ENCODE assay signal across 18 cellular contexts in the genomic region with DNA sequence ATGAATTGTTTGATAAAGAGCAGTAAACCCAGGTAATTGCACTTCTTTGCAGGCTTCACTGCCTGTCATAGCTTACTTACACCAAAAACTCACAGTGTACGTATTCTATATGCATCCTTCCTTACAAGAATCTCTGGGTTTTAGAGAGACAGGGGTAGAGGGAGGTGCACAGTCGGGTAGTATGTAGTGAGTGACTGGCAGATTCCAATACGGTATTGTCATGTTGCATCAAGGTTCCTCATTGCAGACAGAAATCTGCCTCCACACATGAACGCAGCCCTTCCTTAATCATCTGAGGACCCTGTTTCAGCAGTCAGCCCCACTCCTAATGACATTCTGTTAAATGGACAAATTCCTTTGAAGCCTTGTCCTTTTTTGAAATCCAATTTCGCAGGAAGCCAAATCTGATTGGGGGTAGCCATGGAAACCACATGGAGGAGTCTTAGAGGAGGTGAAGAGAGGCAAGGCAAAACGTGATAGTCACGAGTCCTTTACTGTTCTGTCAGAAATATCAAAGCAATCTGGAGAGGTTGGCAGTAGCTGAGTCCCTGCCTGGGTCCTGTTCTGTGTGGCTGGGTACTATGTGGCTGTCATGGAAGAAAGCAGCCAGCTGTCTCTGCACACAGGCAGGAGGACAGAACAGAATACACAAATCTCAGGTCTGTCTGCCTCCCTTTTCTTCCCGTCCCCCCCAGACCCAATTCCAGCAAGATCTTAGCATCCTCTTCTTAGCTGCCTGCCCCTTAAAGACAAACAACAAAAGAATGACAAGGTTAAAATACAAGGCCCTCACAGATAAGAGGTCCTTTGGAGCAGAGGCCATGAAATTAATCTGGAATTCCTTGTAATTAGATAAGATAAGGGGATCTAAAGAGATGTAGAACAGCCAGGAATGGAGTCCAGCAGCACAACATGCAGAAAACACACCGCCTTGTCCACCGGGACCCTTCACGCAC. TPM values are rescaled to one million over a fixed set of nuclear protein-coding genes. Genes with fewer than 3 reads are reported as not detected.
DNase-seq lines count a peak whose midpoint lies in the region; ATAC-seq and TF ChIP-seq lines count a peak whose summit lies in the region.
"Had no signal": no experiment of that assay in that cellular context is flagged by ENCODE, and none has a peak within 500 bp of the region (broad histone marks: within the 10 kb centered on the region; RNA-seq: fewer than 3 reads in every experiment).

No MANE protein-coding gene starts in this region.

- no peaks in the 10 kb centered on the region for H3K27me3 Mint-ChIP-seq in CD4-positive, CD25-positive, alpha-beta regulatory T cell
- no peaks in the 10 kb centered on the region for H3K27me3 Mint-ChIP-seq in CD8-positive, alpha-beta memory T cell
- H3K27me3 Mint-ChIP-seq in naive thymus-derived CD4-positive, alpha-beta T cell: no peaks in the 10 kb centered on the region
- H3K27me3 Mint-ChIP-seq in activated naive CD4-positive, alpha-beta T cell treated with anti-CD3 and anti-CD28 coated beads, Interleukin-2, amount 10 ng/mL, durations not matched to agents 7 days and 5 days: peaks cover 3% of the 10 kb centered on the region

- no peak overlapping the region for H3K27ac ChIP-seq in CD4-positive, CD25-positive, alpha-beta regulatory T cell (ENCODE audit: insufficient read depth, low read length, poor library complexity, severe bottlenecking)
- no peak overlapping the region for H3K27ac ChIP-seq in CD8-positive, alpha-beta memory T cell (ENCODE audit: low read depth, low read length)
- peak overlapping the region in 3 of 5 donors; percentile 40 to 72 (median 52) for H3K27ac ChIP-seq in adrenal gland
- no peak overlapping the region for H3K27ac ChIP-seq in naive thymus-derived CD4-positive, alpha-beta T cell (ENCODE audit: low read depth, low read length)
- H3K27ac ChIP-seq: BLaER1 treated with 17β-estradiol and CSF1 and Interleukin-3, amounts not matched to agents 10 nM and 100 nM; RWPE1 had no signal

- no peak for ATAC-seq in CD4-positive, CD25-positive, alpha-beta regulatory T cell (ENCODE audit: low read depth in 2 of 2)
- no peak for ATAC-seq in naive thymus-derived CD4-positive, alpha-beta T cell
- no peak for ATAC-seq in HG03135 (IDR thresholded peaks at IDR 0.05; ENCODE audit: unreplicated experiment)
- ATAC-seq: GM23338, PC-3 had no signal

- H3K36me3 Mint-ChIP-seq in CD4-positive, CD25-positive, alpha-beta regulatory T cell: peaks cover 5% of the 10 kb centered on the region
- peaks cover 0 to 11% (median 0%) of the 10 kb centered on the region in 3 donors for H3K36me3 Mint-ChIP-seq in CD8-positive, alpha-beta memory T cell
- H3K36me3 Mint-ChIP-seq in naive thymus-derived CD4-positive, alpha-beta T cell: peaks cover 0 to 22% (median 4%) of the 10 kb centered on the region in 5 donors
- H3K36me3 Mint-ChIP-seq in activated naive CD4-positive, alpha-beta T cell treated with anti-CD3 and anti-CD28 coated beads, Interleukin-2, amount 10 ng/mL, durations not matched to agents 7 days and 5 days: peaks cover 24% of the 10 kb centered on the region

- H3K27ac Mint-ChIP-seq in CD4-positive, CD25-positive, alpha-beta regulatory T cell: peak overlapping the region in 2 of 3 donors; percentile 29 to 48
- peak overlapping the region in 6 of 8 donors; percentile 1 to 48 (median 27) for H3K27ac Mint-ChIP-seq in CD8-positive, alpha-beta memory T cell
- H3K27ac Mint-ChIP-seq in naive thymus-derived CD4-positive, alpha-beta T cell: peak overlapping the region in 7 of 9 donors; percentile 3 to 99 (median 34)
- H3K27ac Mint-ChIP-seq in activated naive CD4-positive, alpha-beta T cell treated with anti-CD3 and anti-CD28 coated beads, Interleukin-2, amount 10 ng/mL, durations not matched to agents 7 days and 5 days: no peak overlapping the region
- H3K27ac Mint-ChIP-seq: GM23338 had no signal

- no peak overlapping the region for H3K4me3 ChIP-seq in CD4-positive, CD25-positive, alpha-beta regulatory T cell (ENCODE audit: low read depth, low read length)
- H3K4me3 ChIP-seq in CD8-positive, alpha-beta memory T cell (ENCODE audit: low read length): no peak overlapping the region
- no peak overlapping the region for H3K4me3 ChIP-seq in adrenal gland
- no peak overlapping the region for H3K4me3 ChIP-seq in naive thymus-derived CD4-positive, alpha-beta T cell (ENCODE audit: low read length)
- H3K4me3 ChIP-seq: BLaER1 treated with 17β-estradiol and CSF1 and Interleukin-3, amounts not matched to agents 10 nM and 100 nM; GM23338 had no signal

- peaks cover 43% of the 10 kb centered on the region for H3K4me1 ChIP-seq in CD4-positive, CD25-positive, alpha-beta regulatory T cell (ENCODE audit: control insufficient read depth, insufficient read depth, low read length, poor library complexity, severe bottlenecking)
- peaks cover 67% of the 10 kb centered on the region for H3K4me1 ChIP-seq in CD8-positive, alpha-beta memory T cell (ENCODE audit: insufficient read depth, low read length)
- H3K4me1 ChIP-seq in adrenal gland (replicated peaks in 1 of 2): peaks cover 13 to 22% of the 10 kb centered on the region in 2 donors
- H3K4me1 ChIP-seq in naive thymus-derived CD4-positive, alpha-beta T cell (ENCODE audit: control insufficient read depth in 2 of 2, insufficient read depth in 2 of 2, low read length in 2 of 2): peaks cover 33 to 67% of the 10 kb centered on the region in 2 donors

- DNase-seq in CD4-positive, CD25-positive, alpha-beta regulatory T cell: no peak
- DNase-seq in CD8-positive, alpha-beta memory T cell: no peak
- peak in 5 of 7 donors; percentile 25 to 62 (median 33) for DNase-seq in adrenal gland
- no peak for DNase-seq in naive thymus-derived CD4-positive, alpha-beta T cell
- DNase-seq in NCI-H187 treated with DMSO at 0.1 percent for 48 hours (lab: John Stamatoyannopoulos, UW): no peak
- no peak for DNase-seq in activated naive CD4-positive, alpha-beta T cell treated with anti-CD3 and anti-CD28 coated beads, Interleukin-2, amount 10 ng/mL, durations not matched to agents 7 days and 5 days
- DNase-seq in activated naive CD4-positive, alpha-beta T cell treated with anti-CD3 and anti-CD28 coated beads, Interleukin-2, amount 50 U/mL, for 16 hours: no peak
- DNase-seq: HCEC 1CT, NCI-H1105, NCI-H2081 treated with DMSO at 0.1 percent for 48 hours, NCI-H226, NCI-H524 treated with DMSO at 0.1 percent for 48 hours, PC-3 had no signal

- POLR2A ChIA-PET in CD8-positive, alpha-beta memory T cell (lab: Charles Lee): no interaction called here
- POLR2A ChIA-PET in naive thymus-derived CD4-positive, alpha-beta T cell (lab: Charles Lee): interaction anchor here (0.6 to 15.2 kb wide), 6 partner anchors 8 to 89 kb away, joined by 3 to 183 read pairs (median 6); no protein-coding TSS in a partner anchor

- intact Hi-C loops in adrenal gland (cut with DNase I): no loop called here
- intact Hi-C loops in naive thymus-derived CD4-positive, alpha-beta T cell (cut with micrococcal nuclease): no loop called here

- no peak for TF ChIP-seq CTCF in adrenal gland (IDR thresholded peaks at IDR 0.05)

- peak in 1 of 2 donors; percentile 64 for TF ChIP-seq POLR2A in adrenal gland (IDR thresholded peaks at IDR 0.05)

- CTCF ChIA-PET in CD8-positive, alpha-beta memory T cell (lab: Charles Lee): interaction anchor here (1.1 to 2.8 kb wide), 2 partner anchors 20 to 82 kb away, joined by 3 to 7 read pairs; no protein-coding TSS in a partner anchor
- CTCF ChIA-PET in naive thymus-derived CD4-positive, alpha-beta T cell (lab: Charles Lee): interaction anchor here (1.0 to 1.7 kb wide), 3 partner anchors 12 to 36 kb away, joined by 3 to 7 read pairs (median 3); no protein-coding TSS in a partner anchor
- CTCF ChIA-PET in activated naive CD4-positive, alpha-beta T cell treated with anti-CD3 and anti-CD28 coated beads, Interleukin-2, amount 10 ng/mL, durations not matched to agents 7 days and 5 days (lab: Charles Lee): interaction anchor here (1.1 to 1.7 kb wide), 5 partner anchors 12 to 97 kb away, joined by 3 to 6 read pairs (median 5); no protein-coding TSS in a partner anchor

- H3K27me3 ChIP-seq in CD4-positive, CD25-positive, alpha-beta regulatory T cell (ENCODE audit: control insufficient read depth, insufficient read depth, low read length): no peaks in the 10 kb centered on the region
- no peaks in the 10 kb centered on the region for H3K27me3 ChIP-seq in CD8-positive, alpha-beta memory T cell (ENCODE audit: insufficient read depth, low read length, poor library complexity, severe bottlenecking)
- no peaks in the 10 kb centered on the region for H3K27me3 ChIP-seq in adrenal gland
- no peaks in the 10 kb centered on the region for H3K27me3 ChIP-seq in naive thymus-derived CD4-positive, alpha-beta T cell (ENCODE audit: control insufficient read depth in 2 of 2, insufficient read depth in 2 of 2, low read length in 2 of 2)

- peaks cover 23 to 85% (median 60%) of the 10 kb centered on the region in 4 donors for H3K4me1 Mint-ChIP-seq in CD4-positive, CD25-positive, alpha-beta regulatory T cell
- H3K4me1 Mint-ChIP-seq in CD8-positive, alpha-beta memory T cell: peaks cover 76 to 92% (median 91%) of the 10 kb centered on the region in 3 donors
- peaks cover 44 to 94% (median 86%) of the 10 kb centered on the region in 7 donors for H3K4me1 Mint-ChIP-seq in naive thymus-derived CD4-positive, alpha-beta T cell
- peaks cover 73% of the 10 kb centered on the region for H3K4me1 Mint-ChIP-seq in activated naive CD4-positive, alpha-beta T cell treated with anti-CD3 and anti-CD28 coated beads, Interleukin-2, amount 10 ng/mL, durations not matched to agents 7 days and 5 days

- H3K36me3 ChIP-seq in CD4-positive, CD25-positive, alpha-beta regulatory T cell (ENCODE audit: control insufficient read depth, insufficient read depth, low read length): no peaks in the 10 kb centered on the region
- H3K36me3 ChIP-seq in CD8-positive, alpha-beta memory T cell (ENCODE audit: insufficient read depth, low read length): no peaks in the 10 kb centered on the region
- no peaks in the 10 kb centered on the region for H3K36me3 ChIP-seq in adrenal gland (replicated peaks in 1 of 2)
- peaks cover 0 to 7% (median 0%) of the 10 kb centered on the region in 3 experiments for H3K36me3 ChIP-seq in naive thymus-derived CD4-positive, alpha-beta T cell (ENCODE audit: control insufficient read depth in 2 of 3, insufficient read depth in 3 of 3, low read length in 3 of 3)
- H3K36me3 ChIP-seq: BLaER1 treated with 17β-estradiol and CSF1 and Interleukin-3, amounts not matched to agents 10 nM and 100 nM had no signal

- peak overlapping the region in 3 of 4 donors; percentile 38 to 97 (median 83) for H3K4me3 Mint-ChIP-seq in CD4-positive, CD25-positive, alpha-beta regulatory T cell
- peak overlapping the region in 1 of 7 donors; percentile 66 for H3K4me3 Mint-ChIP-seq in CD8-positive, alpha-beta memory T cell
- peak overlapping the region in 6 of 10 donors; percentile 3 to 45 (median 18) for H3K4me3 Mint-ChIP-seq in naive thymus-derived CD4-positive, alpha-beta T cell
- no peak overlapping the region for H3K4me3 Mint-ChIP-seq in activated naive CD4-positive, alpha-beta T cell treated with anti-CD3 and anti-CD28 coated beads, Interleukin-2, amount 10 ng/mL, durations not matched to agents 7 days and 5 days
- H3K4me3 Mint-ChIP-seq: GM23338 had no signal

- H3K9me3 ChIP-seq in CD4-positive, CD25-positive, alpha-beta regulatory T cell (ENCODE audit: control insufficient read depth in 2 of 2, low read length in 2 of 2): no peaks in the 10 kb centered on the region
- H3K9me3 ChIP-seq in CD8-positive, alpha-beta memory T cell (ENCODE audit: low read length): no peaks in the 10 kb centered on the region
- no peaks in the 10 kb centered on the region for H3K9me3 ChIP-seq in adrenal gland (replicated peaks in 1 of 3)
- H3K9me3 ChIP-seq in naive thymus-derived CD4-positive, alpha-beta T cell (ENCODE audit: control insufficient read depth in 2 of 3, low read length in 3 of 3): no peaks in the 10 kb centered on the region

- H3K9me3 Mint-ChIP-seq in CD4-positive, CD25-positive, alpha-beta regulatory T cell: no peaks in the 10 kb centered on the region
- peaks cover 0 to 2% (median 0%) of the 10 kb centered on the region in 5 donors for H3K9me3 Mint-ChIP-seq in CD8-positive, alpha-beta memory T cell
- peaks cover 0 to 8% (median 0%) of the 10 kb centered on the region in 11 donors for H3K9me3 Mint-ChIP-seq in naive thymus-derived CD4-positive, alpha-beta T cell
- peaks cover 7% of the 10 kb centered on the region for H3K9me3 Mint-ChIP-seq in activated naive CD4-positive, alpha-beta T cell treated with anti-CD3 and anti-CD28 coated beads, Interleukin-2, amount 10 ng/mL, durations not matched to agents 7 days and 5 days
- H3K9me3 Mint-ChIP-seq: GM23338 had no signal

- WGBS in adrenal gland, 4 donors: 35 to 46% (median 41%) methylated on average over 10 to 11 of the region's 11 CpGs

RNA-seq across cellular contexts. Expression of a gene that starts 3.1 kb away (rescaled TPM):
- 196 TPM for total RNA-seq in CD4-positive, CD25-positive, alpha-beta regulatory T cell
- polyA plus RNA-seq in CD4-positive, CD25-positive, alpha-beta regulatory T cell: 100 to 1,000 TPM; 348 to 554 (median 391) TPM
- total RNA-seq in CD8-positive, alpha-beta memory T cell: 10 to 100 TPM; 50.5 to 56.0 TPM
- polyA plus RNA-seq in CD8-positive, alpha-beta memory T cell: 264 TPM
- 10 to 100 TPM in 2 of 8 donors, 1 to 10 TPM in 6; 3.2 to 24.0 (median 8.6) TPM for total RNA-seq in adrenal gland
- 100 to 1,000 TPM in 1 of 3 donors, 10 to 100 TPM in 2; 28.1 to 117 (median 52.8) TPM for polyA plus RNA-seq in adrenal gland
- 100 to 1,000 TPM in 4 of 5 experiments, 10 to 100 TPM in 1; 99.3 to 117 (median 109) TPM for total RNA-seq in naive thymus-derived CD4-positive, alpha-beta T cell
- 100 to 1,000 TPM; 254 to 289 TPM for polyA plus RNA-seq in naive thymus-derived CD4-positive, alpha-beta T cell
- total RNA-seq: A673, GM23338, PC-3 had no signal

Comparison
In these comparisons a context has a peak if more than half of its experiments do, and no peak if none do; other contexts are left out.
1. DNase-seq: peak in adrenal gland (5 of 7); none in CD4-positive, CD25-positive, alpha-beta regulatory T cell (0 of 3), CD8-positive, alpha-beta memory T cell (0 of 5), naive thymus-derived CD4-positive, alpha-beta T cell (0 of 9), NCI-H187 treated with DMSO at 0.1 percent for 48 hours (single experiment), activated naive CD4-positive, alpha-beta T cell treated with anti-CD3 and anti-CD28 coated beads, Interleukin-2, amount 10 ng/mL, durations not matched to agents 7 days and 5 days (single experiment) and activated naive CD4-positive, alpha-beta T cell treated with anti-CD3 and anti-CD28 coated beads, Interleukin-2, amount 50 U/mL, for 16 hours (single experiment).
2. H3K27ac ChIP-seq: peak in adrenal gland (3 of 5); none in CD4-positive, CD25-positive, alpha-beta regulatory T cell (single experiment), CD8-positive, alpha-beta memory T cell (single experiment) and naive thymus-derived CD4-positive, alpha-beta T cell (single experiment).